ENCODE assay signal across 1 cellular context in genomic region chr9:109311731-109312130, GRCh38.
TF ChIP-seq lines count a peak whose summit lies in the region.

No MANE protein-coding gene starts in this region.

TF ChIP-seq in GM12878, 131 proteins besides CTCF, POLR2A, EP300 and RAD21 (continued from another document):
- no peak for TF ChIP-seq ASH2L (IDR thresholded peaks at IDR 0.05; ENCODE audit: borderline replicate concordance, low read depth)
- no peak for TF ChIP-seq SRF (IDR thresholded peaks at IDR 0.05; ENCODE audit: low read depth in 2 of 2, low read length in 2 of 2)
- no peak for TF ChIP-seq MTA2 (IDR thresholded peaks at IDR 0.05; ENCODE audit: low read depth)
- no peak for TF ChIP-seq IKZF2 (IDR thresholded peaks at IDR 0.05)
- no peak for TF ChIP-seq CBX3 (IDR thresholded peaks at IDR 0.05; ENCODE audit: borderline replicate concordance, low read depth)
- TF ChIP-seq ZNF24 (IDR thresholded peaks at IDR 0.05) = no peak
- TF ChIP-seq ZNF384 (IDR thresholded peaks at IDR 0.05; ENCODE audit: borderline replicate concordance, low read depth, low read length) = no peak
- no peak for TF ChIP-seq RCOR1 (conservative IDR thresholded peaks at IDR 0.05; ENCODE audit: low read depth, low read length)
- TF ChIP-seq ZSCAN29 (IDR thresholded peaks at IDR 0.05) = no peak
- peak; percentile 51; the same call in 1 of the 2 replicates for TF ChIP-seq IRF4 (IDR thresholded peaks at IDR 0.05; ENCODE audit: low read depth, low read length)
- TF ChIP-seq PBX3 (IDR thresholded peaks at IDR 0.05; ENCODE audit: insufficient replicate concordance, low read depth, low read length) = no peak
- no peak for TF ChIP-seq NR2C1 (IDR thresholded peaks at IDR 0.05)
- peak; percentile 87 for TF ChIP-seq RUNX3 (IDR thresholded peaks at IDR 0.05; ENCODE audit: low read length)
- TF ChIP-seq TCF7 (IDR thresholded peaks at IDR 0.05; ENCODE audit: borderline replicate concordance) = peak; percentile 92
- no peak for TF ChIP-seq BCL11A (IDR thresholded peaks at IDR 0.05; ENCODE audit: low read depth, low read length)
